Comparison of ENCODE assay signal across 8 cellular contexts in genomic region chr10:93916257-93917063, GRCh38.
DNase-seq lines count a peak whose midpoint lies in the region; TF ChIP-seq lines count a peak whose summit lies in the region.

No MANE protein-coding gene starts in this region.

- no peak overlapping the region for H3K4me2 ChIP-seq in OCI-LY3 (ENCODE audit: low read length)

- no peaks in the 10 kb centered on the region for H3K9me3 ChIP-seq in OCI-LY3 (ENCODE audit: insufficient read depth, low read length)

- TF ChIP-seq CTCF in OCI-LY3 (IDR thresholded peaks at IDR 0.05; ENCODE audit: low read depth, low read length): peak; percentile 55

- no peaks in the 10 kb centered on the region for H3K4me1 ChIP-seq in OCI-LY3 (ENCODE audit: low read length)

- no peaks in the 10 kb centered on the region for H3K27me3 ChIP-seq in OCI-LY3 (ENCODE audit: low read depth, low read length)

- no peaks in the 10 kb centered on the region for H3K79me2 ChIP-seq in OCI-LY3 (ENCODE audit: low read length)

- H4K20me1 ChIP-seq in OCI-LY3 (ENCODE audit: insufficient read depth, low read length): no peaks in the 10 kb centered on the region

- H3K9ac ChIP-seq in OCI-LY3 (ENCODE audit: low read length): no peak overlapping the region

- no peaks in the 10 kb centered on the region for H3K36me3 ChIP-seq in OCI-LY3 (replicated peaks; ENCODE audit: low read depth, low read length)

- H3K4me3 ChIP-seq in OCI-LY3 (ENCODE audit: low read length): no peak overlapping the region

- H3K27ac ChIP-seq in OCI-LY3 (ENCODE audit: low read length): no peak overlapping the region

- H2AFZ ChIP-seq in OCI-LY3 (ENCODE audit: low read depth, low read length): no peak overlapping the region

- DNase-seq in SIG-M5 treated with dmso at 0.1 percent for 504 hours (lab: John Stamatoyannopoulos, UW; ENCODE audit: unreplicated experiment): peak; percentile 17
- no peak for DNase-seq in SIG-M5 (lab: John Stamatoyannopoulos, UW)
- peak; percentile 65 for DNase-seq in fibroblast of peridontal ligament (ENCODE audit: extremely low read depth)
- DNase-seq in pons (ENCODE audit: low spot score): peak; percentile 53
- no peak for DNase-seq in activated effector memory CD4-positive, alpha-beta T cell treated with anti-CD3 and anti-CD28 coated beads, Interleukin-2, amount 50 U/mL, for 16 hours
- no peak for DNase-seq in T-helper 1 cell
- no peak for DNase-seq in UCSD-AML1 (lab: John Stamatoyannopoulos, UW; ENCODE audit: unreplicated experiment)

Comparison
In these comparisons a context has a peak if more than half of its experiments do, and no peak if none do; other contexts are left out.
1. DNase-seq: peak in SIG-M5 treated with dmso at 0.1 percent for 504 hours (single experiment), fibroblast of peridontal ligament (single experiment) and pons (single experiment); none in SIG-M5 (single experiment), activated effector memory CD4-positive, alpha-beta T cell treated with anti-CD3 and anti-CD28 coated beads, Interleukin-2, amount 50 U/mL, for 16 hours (single experiment), T-helper 1 cell (0 of 5) and UCSD-AML1 (single experiment).